9 cellular contexts compared by ENCODE assay signal in genomic region chr4:118865091-118865708, GRCh38. TPM values are rescaled to one million over a fixed set of nuclear protein-coding genes. Genes with fewer than 3 reads are reported as not detected.
A peak's percentile ranks its signal among the peaks of the same experiment; 100 is the strongest.
DNase-seq lines count a peak whose midpoint lies in the region; ATAC-seq, FAIRE-seq and TF ChIP-seq lines count a peak whose summit lies in the region.
"Had no signal": no experiment of that assay in that cellular context is flagged by ENCODE, and none has a peak within 500 bp of the region (broad histone marks: within the 10 kb centered on the region; RNA-seq: fewer than 3 reads in every experiment).

No MANE protein-coding gene starts in this region.

- DNase-seq in COR-L47 (lab: John Stamatoyannopoulos, UW) (peak; percentile 61), GM19239 (ENCODE audit: insufficient read length, low spot score) (peak; percentile 14), NCI-H748 (lab: John Stamatoyannopoulos, UW; ENCODE audit: unreplicated experiment) (peak; percentile 82), MCF 10A (ENCODE audit: unreplicated experiment) (peak; percentile 73), islet precursor cell (peak; percentile 88), type B pancreatic cell (ENCODE audit: extremely low spot score, unreplicated experiment) (no peak)

- H3K27me3 Mint-ChIP-seq in MCF 10A (ENCODE audit: insufficient read depth, unreplicated experiment) (no peaks in the 10 kb centered on the region), type B pancreatic cell (no peaks in the 10 kb centered on the region)

- TF ChIP-seq CTCF in MCF 10A (IDR thresholded peaks at IDR 0.05; ENCODE audit: unreplicated experiment) (peak; percentile 67), type B pancreatic cell (conservative IDR thresholded peaks at IDR 0.05) (peak; percentile 69)

- no peaks in the 10 kb centered on the region for H3K9me3 Mint-ChIP-seq in MCF 10A (ENCODE audit: unreplicated experiment)
- no peaks in the 10 kb centered on the region for H3K9me3 Mint-ChIP-seq in type B pancreatic cell
- H3K9me3 Mint-ChIP-seq: T-helper 1 cell treated with Interleukin-12 subunit alpha and Interleukin-12 subunit beta and Interleukin-4 antibody, amounts not matched to agents 30 μg/mL and 1 μg/mL, for 36 hours had no signal

- CTCF ChIA-PET in MCF 10A (lab: Yijun Ruan, JAX) = interaction anchor here (0.6 to 4.3 kb wide), 52 partner anchors 9 to 763 kb away, joined by 3 to 81 read pairs (median 4); partner anchors contain the start of genes SEC24D and SYNPO2

- no peaks in the 10 kb centered on the region for H3K36me3 Mint-ChIP-seq in MCF 10A (ENCODE audit: insufficient read depth, unreplicated experiment)
- no peaks in the 10 kb centered on the region for H3K36me3 Mint-ChIP-seq in type B pancreatic cell

- intact Hi-C loops in MCF 10A (cut with micrococcal nuclease) = loop anchor here (2.0 kb wide), 1 partner anchor 92 kb away; no protein-coding TSS in a partner anchor

- no TSS peak for BruUV-seq in MCF 10A (replicated peaks; lab: Mats Ljungman, UMichigan)

- H3K4me1 Mint-ChIP-seq in MCF 10A (ENCODE audit: insufficient read depth, unreplicated experiment) (no peaks in the 10 kb centered on the region), type B pancreatic cell (ENCODE audit: unreplicated experiment) (peaks cover 8% of the 10 kb centered on the region)

- H3K27ac Mint-ChIP-seq in MCF 10A (ENCODE audit: low read depth, unreplicated experiment) (no peak overlapping the region), type B pancreatic cell (no peak overlapping the region)
- H3K27ac Mint-ChIP-seq: T-helper 1 cell treated with Interleukin-12 subunit alpha and Interleukin-12 subunit beta and Interleukin-4 antibody, amounts not matched to agents 30 μg/mL and 1 μg/mL, for 36 hours had no signal

- peak; percentile 80 for FAIRE-seq in GM19239 (lab: Jason Lieb, UNC)

- POLR2A ChIA-PET in MCF 10A (lab: Yijun Ruan, JAX) = interaction anchor here (0.6 to 2.2 kb wide), 12 partner anchors 8 to 105 kb away, joined by 3 to 20 read pairs (median 4); partner anchors contain the start of gene SEC24D

- H3K4me3 Mint-ChIP-seq in MCF 10A (ENCODE audit: unreplicated experiment) (no peak overlapping the region), type B pancreatic cell (no peak overlapping the region)
- H3K4me3 Mint-ChIP-seq: T-helper 1 cell treated with Interleukin-12 subunit alpha and Interleukin-12 subunit beta and Interleukin-4 antibody, amounts not matched to agents 30 μg/mL and 1 μg/mL, for 36 hours had no signal

- ATAC-seq in HG03520 (IDR thresholded peaks at IDR 0.05; ENCODE audit: unreplicated experiment) (peak; percentile 74), HG03025 (IDR thresholded peaks at IDR 0.05; ENCODE audit: low FRiP score, unreplicated experiment) (no peak)

RNA-seq across cellular contexts. Expression of gene SYNPO2, which starts 23.5 kb away (rescaled TPM):
- total RNA-seq in MCF 10A (2022) (0.42 and 0.61 TPM in 2 replicates), type B pancreatic cell (ENCODE audit: low replicate concordance) (20.1 and 22.9 TPM in 2 replicates)

RNA-seq across cellular contexts. Expression of gene SEC24D, which starts 29.3 kb away (rescaled TPM):
- 117 and 134 TPM in 2 replicates for total RNA-seq in MCF 10A (2022)
- total RNA-seq in type B pancreatic cell (ENCODE audit: low replicate concordance) = 53.9 and 87.6 TPM in 2 replicates

Comparison
In these comparisons a context has a peak if more than half of its experiments do, and no peak if none do; other contexts are left out.
1. RNA of gene SYNPO2, which starts 23.5 kb away (total RNA-seq): 20.1 to 22.9 TPM in type B pancreatic cell; 0.42 to 0.61 TPM in MCF 10A; every median in the first group is over 10 times any median in the second.